Comparison of ENCODE assay signal across 23 cellular contexts in genomic region chr2:238434846-238435751, GRCh38. TPM values are rescaled to one million over a fixed set of nuclear protein-coding genes. Genes with fewer than 3 reads are reported as not detected.
DNase-seq lines count a peak whose midpoint lies in the region; ATAC-seq and TF ChIP-seq lines count a peak whose summit lies in the region.
"Had no signal": no experiment of that assay in that cellular context is flagged by ENCODE, and none has a peak within 500 bp of the region (broad histone marks: within the 10 kb centered on the region; RNA-seq: fewer than 3 reads in every experiment).

No MANE protein-coding gene starts in this region.

- CTCF ChIA-PET in Panc1 (lab: Charles Lee) = no interaction called here

- H3K4me1 Mint-ChIP-seq in dendritic cell treated with granulocyte-macrophage colony-stimulating factor and Interleukin-4, amounts not matched to agents 40 ng/mL and 50 ng/mL, for 4 days (ENCODE audit: low read depth) = peaks cover 60% of the 10 kb centered on the region

- H3K4me1 ChIP-seq in Panc1 (ENCODE audit: control insufficient read depth, insufficient read depth, low read length) = peaks cover 23% of the 10 kb centered on the region
- H3K4me1 ChIP-seq in neutrophil (ENCODE audit: control insufficient read depth in 1 of 2, insufficient read depth in 1 of 2, low read depth in 1 of 2, low read length in 1 of 2) = peaks cover 18 to 26% of the 10 kb centered on the region in 2 experiments
- H3K4me1 ChIP-seq: prostate gland had no signal

- peak overlapping the region; percentile 30; the same call in 1 of the 2 replicates for H3K27ac ChIP-seq in Panc1 (ENCODE audit: low read length)
- peak overlapping the region; percentile 55 for H3K27ac ChIP-seq in neutrophil
- H3K27ac ChIP-seq: 22Rv1, hepatocyte, prostate gland, thyroid gland had no signal

- H3K36me3 ChIP-seq in Panc1 (ENCODE audit: control insufficient read depth, insufficient read depth, low read length) (peaks cover 14% of the 10 kb centered on the region), neutrophil (peaks cover 41% of the 10 kb centered on the region)

- no peak overlapping the region for H3K4me3 Mint-ChIP-seq in dendritic cell treated with granulocyte-macrophage colony-stimulating factor and Interleukin-4, amounts not matched to agents 40 ng/mL and 50 ng/mL, for 4 days
- H3K4me3 Mint-ChIP-seq: activated B cell treated with CpG ODN at 0.5 μM for 24 hours; effector memory CD8-positive, alpha-beta T cell; memory B cell had no signal

- H3K36me3 Mint-ChIP-seq in dendritic cell treated with granulocyte-macrophage colony-stimulating factor and Interleukin-4, amounts not matched to agents 40 ng/mL and 50 ng/mL, for 4 days (ENCODE audit: low read depth) = peaks cover 67% of the 10 kb centered on the region

- no TSS peak for BruUV-seq in Panc1 (replicated peaks; lab: Mats Ljungman, UMichigan)

- H3K27me3 ChIP-seq in Panc1 (ENCODE audit: control insufficient read depth, insufficient read depth, low read length) = no peaks in the 10 kb centered on the region
- no peaks in the 10 kb centered on the region for H3K27me3 ChIP-seq in neutrophil
- H3K27me3 ChIP-seq: hepatocyte, thyroid gland had no signal

- H3K27ac Mint-ChIP-seq in dendritic cell treated with granulocyte-macrophage colony-stimulating factor and Interleukin-4, amounts not matched to agents 40 ng/mL and 50 ng/mL, for 4 days = peak overlapping the region; percentile 18
- H3K27ac Mint-ChIP-seq: activated B cell treated with CpG ODN at 0.5 μM for 24 hours had no signal

- 0 out of 2 replicates have a peak, but pooled peaks cover 5% of the 10 kb centered on the region for H3K9me3 ChIP-seq in Panc1 (ENCODE audit: control insufficient read depth, insufficient read depth, low read depth, low read length)
- H3K9me3 ChIP-seq in neutrophil = no peaks in the 10 kb centered on the region
- H3K9me3 ChIP-seq: prostate gland, thyroid gland had no signal

- TF ChIP-seq CTCF in Panc1 (IDR thresholded peaks at IDR 0.05) (no peak), neutrophil (IDR thresholded peaks at IDR 0.05) (no peak)

- ATAC-seq in Panc1 = no peak
- ATAC-seq: effector memory CD8-positive, alpha-beta T cell; naive thymus-derived CD8-positive, alpha-beta T cell; Right ventricle myocardium inferior had no signal

- no peak overlapping the region for H3K4me3 ChIP-seq in Panc1 (ENCODE audit: low read depth in 2 of 2, low read length in 2 of 2)
- H3K4me3 ChIP-seq in neutrophil (ENCODE audit: low read depth in 1 of 2, low read length in 1 of 2) = peak overlapping the region in 1 of 2 experiments; percentile 1
- H3K4me3 ChIP-seq: hepatocyte, prostate gland, thyroid gland had no signal

- POLR2A ChIA-PET in Panc1 (lab: Charles Lee) = no interaction called here

- intact Hi-C loops in Panc1 (cut with micrococcal nuclease; ENCODE audit: unreplicated experiment) = no loop called here
- intact Hi-C loops in dendritic cell treated with granulocyte-macrophage colony-stimulating factor and Interleukin-4, amounts not matched to agents 40 ng/mL and 50 ng/mL, for 4 days (cut with micrococcal nuclease) = no loop called here

- in situ Hi-C loops in Panc1 (cut with HindIII; ENCODE audit: low pct_unique_long_range_greater_than_20kb, low sequenced_read_pairs) = no loop called here

- H3K9me3 Mint-ChIP-seq in dendritic cell treated with granulocyte-macrophage colony-stimulating factor and Interleukin-4, amounts not matched to agents 40 ng/mL and 50 ng/mL, for 4 days = no peaks in the 10 kb centered on the region
- H3K9me3 Mint-ChIP-seq: activated B cell treated with CpG ODN at 0.5 μM for 24 hours; effector memory CD8-positive, alpha-beta T cell; memory B cell; naive thymus-derived CD8-positive, alpha-beta T cell had no signal

- no peaks in the 10 kb centered on the region for H3K27me3 Mint-ChIP-seq in dendritic cell treated with granulocyte-macrophage colony-stimulating factor and Interleukin-4, amounts not matched to agents 40 ng/mL and 50 ng/mL, for 4 days
- H3K27me3 Mint-ChIP-seq: activated B cell treated with CpG ODN at 0.5 μM for 24 hours; effector memory CD8-positive, alpha-beta T cell; memory B cell; naive thymus-derived CD8-positive, alpha-beta T cell had no signal

- DNase-seq in NOMO-1 (lab: John Stamatoyannopoulos, UW; ENCODE audit: unreplicated experiment in 2 of 2) (peak; percentile 9 to 45), NOMO-1 treated with dmso at 0.1 percent for 144 hours (lab: John Stamatoyannopoulos, UW; ENCODE audit: unreplicated experiment) (no peak), Panc1 (ENCODE audit: low read depth, low spot score) (no peak), superior temporal gyrus (ENCODE audit: extremely low spot score) (no peak), putamen (ENCODE audit: low spot score) (no peak)
- no peak for DNase-seq in activated naive CD4-positive, alpha-beta T cell treated with Interleukin-2 at 50 U/mL for 16 hours
- DNase-seq: activated B cell treated with CpG ODN at 0.5 μM for 24 hours; activated CD8-positive, alpha-beta memory T cell treated with anti-CD3 and anti-CD28 coated beads for 24 hours; C1 segment of cervical spinal cord; effector memory CD8-positive, alpha-beta T cell; kidney; naive thymus-derived CD8-positive, alpha-beta T cell; NCI-H1436 treated with DMSO at 0.1 percent for 48 hours; stimulated activated CD4-positive, alpha-beta T cell treated with anti-CD3 and anti-CD28 coated beads, Interleukin-12 subunit alpha, Interleukin-12 subunit beta, amount 100 ng/mL, for 4 hours; T-helper 2 cell; thyroid gland had no signal

RNA-seq across cellular contexts. Expression of gene ASB1, which starts 8.4 kb away (rescaled TPM):
- 57.3 TPM for total RNA-seq in Panc1 (2021; ENCODE audit: unreplicated experiment)
- 52.1 TPM for polyA plus RNA-seq in Panc1 (2012; ENCODE audit: insufficient read length)

Comparison
In these comparisons a context has a peak if more than half of its experiments do, and no peak if none do; other contexts are left out.
1. DNase-seq: peak in NOMO-1 (2 of 2); none in NOMO-1 treated with dmso at 0.1 percent for 144 hours (single experiment), Panc1 (single experiment), superior temporal gyrus (single experiment), putamen (single experiment) and activated naive CD4-positive, alpha-beta T cell treated with Interleukin-2 at 50 U/mL for 16 hours (single experiment).